ENCODE assay signal across 1 cellular context in the genomic region with DNA sequence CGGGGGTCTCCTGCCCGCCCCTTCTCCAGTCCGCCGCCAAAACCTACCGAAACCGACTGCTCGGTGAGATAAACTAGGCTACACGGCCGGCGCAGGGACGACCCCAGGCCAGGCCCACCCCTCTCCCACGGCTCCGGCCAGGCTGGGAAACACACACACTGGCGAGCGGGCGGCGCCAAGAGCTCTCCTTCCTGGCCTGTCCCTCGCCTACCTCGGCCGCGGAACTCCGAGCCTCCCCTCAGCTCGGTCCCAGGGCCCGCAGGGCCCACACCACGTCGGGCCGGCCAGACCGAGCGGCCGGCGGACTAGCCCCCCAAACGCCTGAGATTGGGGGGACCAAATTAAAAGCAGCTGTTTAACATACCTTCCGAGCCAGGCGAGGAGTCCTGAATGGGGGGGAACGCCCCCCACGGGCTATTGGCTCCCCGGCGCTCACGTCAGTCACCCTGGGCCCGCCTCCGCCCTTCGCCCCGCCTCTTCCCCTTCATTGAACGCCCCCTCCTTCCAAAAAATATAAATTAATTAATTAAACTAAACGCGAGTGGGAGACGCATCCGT.
TF ChIP-seq lines count a peak whose summit lies in the region.

No MANE protein-coding gene starts in this region.

TF ChIP-seq in HepG2, 621 proteins besides CTCF, POLR2A, EP300 and RAD21 (continued from another document and continues in another):
- TF ChIP-seq ZNF318 (CRISPR knock-in tag; IDR thresholded peaks at IDR 0.05) (no peak), ZNF589 (CRISPR knock-in tag; conservative IDR thresholded peaks at IDR 0.05) (no peak), HNF1B (CRISPR knock-in tag; IDR thresholded peaks at IDR 0.05) (no peak), TFDP2 (CRISPR knock-in tag; IDR thresholded peaks at IDR 0.05) (no peak), BRCA1 (CRISPR knock-in tag; IDR thresholded peaks at IDR 0.05) (no peak), TERF1 (CRISPR knock-in tag; IDR thresholded peaks at IDR 0.05) (no peak), RCOR2 (CRISPR knock-in tag; IDR thresholded peaks at IDR 0.05) (no peak), FOSL2 (CRISPR knock-in tag; IDR thresholded peaks at IDR 0.05) (no peak), ZNF562 (CRISPR knock-in tag; IDR thresholded peaks at IDR 0.05; ENCODE audit: borderline replicate concordance) (no peak), ZNF160 (CRISPR knock-in tag; IDR thresholded peaks at IDR 0.05) (no peak), GATAD1 (CRISPR knock-in tag; IDR thresholded peaks at IDR 0.05) (no peak), LCORL (IDR thresholded peaks at IDR 0.05) (no peak), LCORL (CRISPR knock-in tag; IDR thresholded peaks at IDR 0.05) (no peak), ZNF460 (CRISPR knock-in tag; IDR thresholded peaks at IDR 0.05; ENCODE audit: borderline replicate concordance) (no peak), YY1 (IDR thresholded peaks at IDR 0.05; ENCODE audit: insufficient read depth, insufficient replicate concordance, low read depth, low read length) (no peak), ATF7-NPFF (CRISPR knock-in tag; IDR thresholded peaks at IDR 0.05; ENCODE audit: low read depth) (peak; percentile 29; the same call in 1 of the 2 replicates), RARA (CRISPR knock-in tag; IDR thresholded peaks at IDR 0.05) (no peak), CREB1 (IDR thresholded peaks at IDR 0.05) (peak; percentile 41), CREB1 (CRISPR knock-in tag; IDR thresholded peaks at IDR 0.05) (peak; percentile 77; the same call in 1 of the 2 replicates), ZNF335 (CRISPR knock-in tag; IDR thresholded peaks at IDR 0.05) (no peak), ZNF543 (CRISPR knock-in tag; IDR thresholded peaks at IDR 0.05) (0 out of 2 replicates have a peak, but pooled peaks have one; percentile 24), ZBED4 (CRISPR knock-in tag; IDR thresholded peaks at IDR 0.05; ENCODE audit: borderline replicate concordance) (no peak), PBX3 (CRISPR knock-in tag; IDR thresholded peaks at IDR 0.05; ENCODE audit: borderline replicate concordance) (no peak), ZNF747 (CRISPR knock-in tag; IDR thresholded peaks at IDR 0.05; ENCODE audit: borderline replicate concordance) (no peak), GABPB1 (CRISPR knock-in tag; IDR thresholded peaks at IDR 0.05) (no peak; the same call in 1 of the 2 replicates), ISL2 (CRISPR knock-in tag; IDR thresholded peaks at IDR 0.05) (no peak), ZNF616 (CRISPR knock-in tag; IDR thresholded peaks at IDR 0.05; ENCODE audit: low read depth) (no peak), NPAS2 (CRISPR knock-in tag; IDR thresholded peaks at IDR 0.05; ENCODE audit: borderline replicate concordance) (no peak), PAF1 (CRISPR knock-in tag; IDR thresholded peaks at IDR 0.05) (no peak), ZNF788 (CRISPR knock-in tag; IDR thresholded peaks at IDR 0.05; ENCODE audit: borderline replicate concordance) (no peak), IKZF5 (CRISPR knock-in tag; IDR thresholded peaks at IDR 0.05) (no peak), ZNF879 (CRISPR knock-in tag; IDR thresholded peaks at IDR 0.05) (no peak), ZNF607 (CRISPR knock-in tag; IDR thresholded peaks at IDR 0.05; ENCODE audit: borderline replicate concordance) (no peak), ZNF576 (CRISPR knock-in tag; IDR thresholded peaks at IDR 0.05) (no peak; the same call in 1 of the 2 replicates)
- TF ChIP-seq, protein P1, sequence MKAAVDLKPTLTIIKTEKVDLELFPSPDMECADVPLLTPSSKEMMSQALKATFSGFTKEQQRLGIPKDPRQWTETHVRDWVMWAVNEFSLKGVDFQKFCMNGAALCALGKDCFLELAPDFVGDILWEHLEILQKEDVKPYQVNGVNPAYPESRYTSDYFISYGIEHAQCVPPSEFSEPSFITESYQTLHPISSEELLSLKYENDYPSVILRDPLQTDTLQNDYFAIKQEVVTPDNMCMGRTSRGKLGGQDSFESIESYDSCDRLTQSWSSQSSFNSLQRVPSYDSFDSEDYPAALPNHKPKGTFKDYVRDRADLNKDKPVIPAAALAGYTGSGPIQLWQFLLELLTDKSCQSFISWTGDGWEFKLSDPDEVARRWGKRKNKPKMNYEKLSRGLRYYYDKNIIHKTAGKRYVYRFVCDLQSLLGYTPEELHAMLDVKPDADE (CRISPR knock-in tag; IDR thresholded peaks at IDR 0.05), result no peak
- TF ChIP-seq, protein P2, sequence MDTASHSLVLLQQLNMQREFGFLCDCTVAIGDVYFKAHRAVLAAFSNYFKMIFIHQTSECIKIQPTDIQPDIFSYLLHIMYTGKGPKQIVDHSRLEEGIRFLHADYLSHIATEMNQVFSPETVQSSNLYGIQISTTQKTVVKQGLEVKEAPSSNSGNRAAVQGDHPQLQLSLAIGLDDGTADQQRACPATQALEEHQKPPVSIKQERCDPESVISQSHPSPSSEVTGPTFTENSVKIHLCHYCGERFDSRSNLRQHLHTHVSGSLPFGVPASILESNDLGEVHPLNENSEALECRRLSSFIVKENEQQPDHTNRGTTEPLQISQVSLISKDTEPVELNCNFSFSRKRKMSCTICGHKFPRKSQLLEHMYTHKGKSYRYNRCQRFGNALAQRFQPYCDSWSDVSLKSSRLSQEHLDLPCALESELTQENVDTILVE (CRISPR knock-in tag; IDR thresholded peaks at IDR 0.05), result no peak
